Comparison of ENCODE assay signal across 7 cellular contexts in the genomic region with DNA sequence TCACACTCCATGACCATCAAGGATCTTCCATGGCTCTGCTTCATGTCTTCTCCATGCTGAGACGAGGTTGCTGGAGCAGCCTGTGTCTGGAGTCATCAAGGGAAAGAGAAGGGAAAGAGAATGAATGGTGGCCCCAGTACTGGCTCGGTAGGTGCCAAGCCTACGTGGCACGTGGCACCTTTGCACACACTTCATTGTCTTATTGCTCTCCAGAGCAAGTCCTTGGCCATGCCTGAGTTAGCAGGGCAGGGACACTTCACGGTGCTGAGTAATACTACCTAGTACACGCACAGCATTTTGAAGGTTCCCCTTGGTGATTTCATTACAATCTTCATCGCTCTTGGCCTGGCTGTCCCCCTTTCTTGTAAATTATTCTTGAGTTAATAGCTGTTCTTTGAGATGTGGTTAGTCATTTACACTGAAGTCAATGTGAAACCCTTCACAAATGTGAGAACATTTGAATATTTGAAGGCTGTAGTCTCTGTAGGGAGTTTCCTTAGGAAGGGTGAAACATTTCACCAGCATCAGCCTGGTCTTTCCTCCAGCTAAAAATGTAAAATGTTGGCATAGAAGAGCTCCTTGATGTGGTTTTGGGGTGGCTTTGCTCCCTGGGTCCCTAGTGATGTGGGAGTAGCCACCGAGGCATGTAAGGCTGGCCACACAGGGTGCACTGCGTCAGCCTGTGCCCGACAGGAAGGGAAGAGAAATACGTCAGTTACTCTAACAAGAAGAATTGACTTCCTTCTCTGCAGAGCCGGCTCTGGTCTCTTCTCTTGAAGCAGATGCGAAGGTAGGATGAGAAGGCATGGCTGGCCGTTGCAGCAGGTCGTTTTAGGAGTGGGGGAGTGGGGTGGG. TPM values are rescaled to one million over a fixed set of nuclear protein-coding genes. Genes with fewer than 3 reads are reported as not detected.
A peak's percentile ranks its signal among the peaks of the same experiment; 100 is the strongest.
DNase-seq lines count a peak whose midpoint lies in the region; ATAC-seq lines count a peak whose summit lies in the region.

A gene with protein sequence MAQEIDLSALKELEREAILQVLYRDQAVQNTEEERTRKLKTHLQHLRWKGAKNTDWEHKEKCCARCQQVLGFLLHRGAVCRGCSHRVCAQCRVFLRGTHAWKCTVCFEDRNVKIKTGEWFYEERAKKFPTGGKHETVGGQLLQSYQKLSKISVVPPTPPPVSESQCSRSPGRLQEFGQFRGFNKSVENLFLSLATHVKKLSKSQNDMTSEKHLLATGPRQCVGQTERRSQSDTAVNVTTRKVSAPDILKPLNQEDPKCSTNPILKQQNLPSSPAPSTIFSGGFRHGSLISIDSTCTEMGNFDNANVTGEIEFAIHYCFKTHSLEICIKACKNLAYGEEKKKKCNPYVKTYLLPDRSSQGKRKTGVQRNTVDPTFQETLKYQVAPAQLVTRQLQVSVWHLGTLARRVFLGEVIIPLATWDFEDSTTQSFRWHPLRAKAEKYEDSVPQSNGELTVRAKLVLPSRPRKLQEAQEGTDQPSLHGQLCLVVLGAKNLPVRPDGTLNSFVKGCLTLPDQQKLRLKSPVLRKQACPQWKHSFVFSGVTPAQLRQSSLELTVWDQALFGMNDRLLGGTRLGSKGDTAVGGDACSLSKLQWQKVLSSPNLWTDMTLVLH (plus strand): TSS at position 766 of the 855 bp plus-strand sequence. CDS start 13,215 bp downstream, outside the sequence.

- H3K4me1 ChIP-seq in SJCRH30 = peaks cover 9% of the 10 kb centered on the region

- H3K4me3 ChIP-seq in SJCRH30 = no peak within 1 kb of the TSS

- DNase-seq in SJCRH30 (peak; percentile 30 to 39), iris pigment epithelial cell (ENCODE audit: low read depth) (peak; percentile 70), NCI-H1105 treated with DMSO at 0.1 percent for 48 hours (lab: John Stamatoyannopoulos, UW) (no peak)
- peak; percentile 85 for DNase-seq in activated naive CD4-positive, alpha-beta T cell treated with Interleukin-2 at 50 U/mL for 16 hours
- DNase-seq in stimulated activated CD4-positive, alpha-beta T cell treated with anti-CD3 and anti-CD28 coated beads, TNF-alpha, amount 100 ng/mL, for 4 hours (ENCODE audit: low read depth in 3 of 3) = peak; percentile 38 to 54 (median 42)

- H3K36me3 ChIP-seq in SJCRH30 = no peaks in the 10 kb centered on the region

- no peaks in the 10 kb centered on the region for H3K27me3 ChIP-seq in SJCRH30

- ATAC-seq in GM19025 (IDR thresholded peaks at IDR 0.05; ENCODE audit: low read depth, unreplicated experiment) = peak; percentile 44
- ATAC-seq in HG03095 (IDR thresholded peaks at IDR 0.05; ENCODE audit: unreplicated experiment) = peak; percentile 45

- no peaks in the 10 kb centered on the region for H3K9me3 ChIP-seq in SJCRH30 (replicated peaks)

- no peak within 1 kb of the TSS for H3K27ac ChIP-seq in SJCRH30

RNA-seq across cellular contexts. Expression of the gene that starts here (rescaled TPM):
- 15.4 and 16.4 TPM in 2 replicates for total RNA-seq in SJCRH30 (2014; rRNA removed; shearing (Covaris generic))
